ENCODE assay signal across 1 cellular context in the genomic region with DNA sequence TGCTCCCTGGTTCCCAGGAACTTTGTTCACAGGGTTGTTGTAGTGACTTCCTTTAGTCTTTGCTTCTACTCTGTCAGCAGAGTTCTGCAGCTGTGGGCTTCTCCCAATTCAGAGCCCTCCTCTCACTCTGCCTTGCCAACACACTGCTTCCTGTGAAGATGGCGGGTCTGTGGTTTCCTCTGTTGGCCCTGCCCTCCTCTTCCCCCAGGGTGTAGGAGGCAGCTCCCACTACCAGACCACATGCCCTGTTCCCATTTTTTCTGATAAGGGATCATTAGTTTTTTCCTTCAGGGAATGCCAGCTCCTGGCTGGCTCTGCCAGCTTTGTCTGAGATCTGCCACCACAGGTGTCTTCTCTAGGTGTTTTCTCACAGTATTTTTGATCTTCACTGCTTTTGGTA.
TF ChIP-seq lines count a peak whose summit lies in the region.

No MANE protein-coding gene starts in this region.

TF ChIP-seq in WTC11, 78 proteins besides CTCF, POLR2A, EP300 and RAD21 (continued from another document):
- no peak for TF ChIP-seq ZBTB43 (CRISPR knock-in tag; IDR thresholded peaks at IDR 0.05)
- no peak for TF ChIP-seq JUN (CRISPR knock-in tag; IDR thresholded peaks at IDR 0.05)
- TF ChIP-seq CREB1 (CRISPR knock-in tag; IDR thresholded peaks at IDR 0.05): no peak
